ENCODE assay signal across 8 cellular contexts in the genomic region with DNA sequence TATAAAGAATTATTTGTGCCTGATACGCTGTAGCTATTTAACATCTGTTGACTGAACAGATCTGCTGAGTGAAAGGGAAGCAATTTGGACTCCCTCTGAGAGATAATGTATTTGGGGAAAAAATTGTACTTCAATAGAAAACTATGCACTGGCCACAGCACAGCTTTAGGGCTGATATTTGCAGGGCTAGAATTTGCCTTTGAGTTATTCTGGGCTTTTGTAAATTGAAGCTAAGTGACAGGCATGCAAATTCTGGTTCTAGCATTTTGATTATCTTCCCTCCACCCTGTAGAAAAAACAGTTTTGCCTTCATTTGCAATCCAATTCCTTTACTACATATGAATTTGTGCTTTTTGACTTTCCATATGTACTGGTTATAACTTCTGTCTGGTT. TPM values are rescaled to one million over a fixed set of nuclear protein-coding genes. Genes with fewer than 3 reads are reported as not detected.
DNase-seq lines count a peak whose midpoint lies in the region; ATAC-seq and TF ChIP-seq lines count a peak whose summit lies in the region.

No MANE protein-coding gene starts in this region.

- no peak overlapping the region for H3K4me3 Mint-ChIP-seq in mesothelial cell of epicardium

- H3K27me3 ChIP-seq in right atrium auricular region (no peaks in the 10 kb centered on the region), ascending aorta (no peaks in the 10 kb centered on the region)

- H3K27ac ChIP-seq in right atrium auricular region: peak overlapping the region; percentile 59 to 60
- H3K27ac ChIP-seq in ascending aorta: peak overlapping the region; percentile 39 to 48

- H3K9me3 ChIP-seq in right atrium auricular region: no peaks in the 10 kb centered on the region
- H3K9me3 ChIP-seq in ascending aorta: no peaks in the 10 kb centered on the region

- H3K27ac Mint-ChIP-seq in mesothelial cell of epicardium: peak overlapping the region; percentile 81

- H3K4me3 ChIP-seq in right atrium auricular region (peak overlapping the region in 1 of 2 donors; percentile 10), ascending aorta (no peak overlapping the region)

- peaks cover 0 to 42% of the 10 kb centered on the region in 2 donors for H3K4me1 ChIP-seq in right atrium auricular region
- H3K4me1 ChIP-seq in ascending aorta: peaks cover 0 to 16% of the 10 kb centered on the region in 2 donors

- no peak for TF ChIP-seq CTCF in right atrium auricular region (IDR thresholded peaks at IDR 0.05)
- TF ChIP-seq CTCF in ascending aorta (IDR thresholded peaks at IDR 0.05): no peak
- no peak for TF ChIP-seq CTCF in mesothelial cell of epicardium (IDR thresholded peaks at IDR 0.05; ENCODE audit: unreplicated experiment)

- peaks cover 61% of the 10 kb centered on the region for H3K4me1 Mint-ChIP-seq in mesothelial cell of epicardium

- peaks cover 12% of the 10 kb centered on the region for H3K36me3 ChIP-seq in right atrium auricular region
- peaks cover 7 to 23% of the 10 kb centered on the region in 2 donors for H3K36me3 ChIP-seq in ascending aorta

- H3K27me3 Mint-ChIP-seq in mesothelial cell of epicardium (ENCODE audit: low read depth): no peaks in the 10 kb centered on the region

- intact Hi-C loops in cardiac septum (cut with DNase I): no loop called here
- intact Hi-C loops in ascending aorta (cut with DNase I): no loop called here

- no peaks in the 10 kb centered on the region for H3K9me3 Mint-ChIP-seq in mesothelial cell of epicardium

- DNase-seq in right atrium auricular region (ENCODE audit: low spot score) (no peak), cardiac septum (ENCODE audit: low spot score) (no peak), ascending aorta (ENCODE audit: low spot score in 2 of 2) (no peak), mesothelial cell of epicardium (ENCODE audit: low spot score in 2 of 2, unreplicated experiment in 2 of 2) (no peak), NCI-H82 (lab: John Stamatoyannopoulos, UW) (no peak), NCI-H748 (lab: John Stamatoyannopoulos, UW; ENCODE audit: unreplicated experiment) (no peak)
- DNase-seq in central memory CD4-positive, alpha-beta T cell: no peak

- peaks cover 30% of the 10 kb centered on the region for H3K36me3 Mint-ChIP-seq in mesothelial cell of epicardium

- ATAC-seq in GM21786 (IDR thresholded peaks at IDR 0.05; ENCODE audit: unreplicated experiment): no peak

RNA-seq across cellular contexts. Expression of a gene that starts 7.9 kb away (rescaled TPM):
- 1 to 10 TPM; 7.7 to 9.4 TPM for total RNA-seq in right atrium auricular region
- 6.5 TPM for total RNA-seq in cardiac septum
- total RNA-seq in ascending aorta: 9.3 TPM
- total RNA-seq in mesothelial cell of epicardium: 50.6 to 54.2 TPM (median 53.7 TPM) in 3 replicates

RNA-seq across cellular contexts. Expression of a gene that starts 7.9 kb away (rescaled TPM):
- total RNA-seq in right atrium auricular region: 10 to 100 TPM; 11.0 to 11.3 TPM
- total RNA-seq in cardiac septum: 15.8 TPM
- 11.5 TPM for total RNA-seq in ascending aorta
- total RNA-seq in mesothelial cell of epicardium: 19.1 to 20.8 TPM (median 20.1 TPM) in 3 replicates

RNA-seq across cellular contexts. Expression of a gene that starts 38.1 kb away (rescaled TPM):
- total RNA-seq in right atrium auricular region (10 to 100 TPM in 1 of 2 donors, 1 to 10 TPM in 1; 5.8 to 10.4 TPM), cardiac septum (6.6 TPM), ascending aorta (28.5 TPM), mesothelial cell of epicardium (6.4 to 7.2 TPM (median 6.6 TPM) in 3 replicates)
